In genomic region chrX:44314259-44314734, GRCh38 we compare ENCODE assay signal across 9 cellular contexts. TPM values are rescaled to one million over a fixed set of nuclear protein-coding genes. Genes with fewer than 3 reads are reported as not detected.
A peak's percentile ranks its signal among the peaks of the same experiment; 100 is the strongest.
DNase-seq lines count a peak whose midpoint lies in the region; ATAC-seq, FAIRE-seq and TF ChIP-seq lines count a peak whose summit lies in the region.
"Had no signal": no experiment of that assay in that cellular context is flagged by ENCODE, and none has a peak within 500 bp of the region (broad histone marks: within the 10 kb centered on the region; RNA-seq: fewer than 3 reads in every experiment).

No MANE protein-coding gene starts in this region.

- H3K4ac ChIP-seq in mesendoderm (ENCODE audit: low read depth, low read length), result no peak overlapping the region

- CTCF ChIA-PET in CD4-positive, alpha-beta T cell (lab: Charles Lee), result no interaction called here

- no peaks in the 10 kb centered on the region for H4K20me1 ChIP-seq in astrocyte (ENCODE audit: insufficient read depth, low read length)

- no peak overlapping the region for H2BK120ac ChIP-seq in mesendoderm (ENCODE audit: low read depth, low read length)

- no peaks in the 10 kb centered on the region for H3K27me3 Mint-ChIP-seq in CD4-positive, alpha-beta T cell
- no peaks in the 10 kb centered on the region for H3K27me3 Mint-ChIP-seq in astrocyte (ENCODE audit: low read depth, unreplicated experiment)

- in situ Hi-C loops in ACHN (cut with HindIII; ENCODE audit: low pct_ligation_motif_present, low pct_unique_long_range_greater_than_20kb, low sequenced_read_pairs), result no loop called here

- no peak for FAIRE-seq in astrocyte (lab: Jason Lieb, UNC)
- FAIRE-seq: frontal cortex had no signal

- WGBS in mesendoderm (ENCODE audit: extremely low coverage, insufficient coverage, low lambda C conversion rate), result no CpG with 5 or more reads among the region's 2 CpGs
- 71 to 90% methylated on average over 2 of the region's 2 CpGs for WGBS in sigmoid colon, 2 donors

- H3K4me3 ChIP-seq in astrocyte (ENCODE audit: insufficient read depth, low read depth, low read length) (no peak overlapping the region), mesendoderm (ENCODE audit: low read length) (no peak overlapping the region), sigmoid colon (no peak overlapping the region)

- H3K4me3 Mint-ChIP-seq in CD4-positive, alpha-beta T cell, result no peak overlapping the region
- no peak overlapping the region for H3K4me3 Mint-ChIP-seq in astrocyte (ENCODE audit: unreplicated experiment)

- no peaks in the 10 kb centered on the region for H3K9me3 ChIP-seq in CD4-positive, alpha-beta T cell (ENCODE audit: control insufficient read depth, low read length)
- no peaks in the 10 kb centered on the region for H3K9me3 ChIP-seq in astrocyte (ENCODE audit: insufficient read depth, low read depth, low read length)
- H3K9me3 ChIP-seq in sigmoid colon, result no peaks in the 10 kb centered on the region

- H3K4me2 ChIP-seq in astrocyte (ENCODE audit: low read length) (no peak overlapping the region), mesendoderm (ENCODE audit: low read length) (no peak overlapping the region)

- H2AFZ ChIP-seq in astrocyte (ENCODE audit: low read depth, low read length), result peak overlapping the region; percentile 47

- H3K4me1 ChIP-seq in astrocyte (ENCODE audit: insufficient read depth, low read length) (no peaks in the 10 kb centered on the region), mesendoderm (ENCODE audit: control insufficient read depth, low read depth, low read length) (no peaks in the 10 kb centered on the region), sigmoid colon (no peaks in the 10 kb centered on the region)

- H3K79me2 ChIP-seq in astrocyte (ENCODE audit: insufficient read depth, low read length), result no peaks in the 10 kb centered on the region
- no peaks in the 10 kb centered on the region for H3K79me2 ChIP-seq in mesendoderm (ENCODE audit: control insufficient read depth, insufficient read depth, low read length)

- no peak overlapping the region for H3K23ac ChIP-seq in mesendoderm (ENCODE audit: low read length)

- TF ChIP-seq POLR2A in sigmoid colon (IDR thresholded peaks at IDR 0.05), result no peak

- POLR2A ChIA-PET in CD4-positive, alpha-beta T cell (lab: Charles Lee), result interaction anchor here (1.2 kb wide), 1 partner anchor 30 kb away, joined by 3 read pairs; no protein-coding TSS in a partner anchor

- H4K8ac ChIP-seq in mesendoderm (ENCODE audit: low read depth, low read length), result no peak overlapping the region

- peak overlapping the region; percentile 22 for H3K56ac ChIP-seq in mesendoderm (ENCODE audit: low read length)

- no peaks in the 10 kb centered on the region for H3K36me3 ChIP-seq in astrocyte (ENCODE audit: insufficient read depth, low read length)
- H3K36me3 ChIP-seq in mesendoderm (ENCODE audit: control insufficient read depth, insufficient read depth, low read length), result no peaks in the 10 kb centered on the region
- no peaks in the 10 kb centered on the region for H3K36me3 ChIP-seq in sigmoid colon

- H4K5ac ChIP-seq in mesendoderm (ENCODE audit: low read length), result no peak overlapping the region

- no peaks in the 10 kb centered on the region for H3K27me3 ChIP-seq in CD4-positive, alpha-beta T cell (ENCODE audit: control insufficient read depth, insufficient read depth, low read length)
- H3K27me3 ChIP-seq in astrocyte (ENCODE audit: insufficient read depth, low read length), result no peaks in the 10 kb centered on the region
- H3K27me3 ChIP-seq in mesendoderm (ENCODE audit: insufficient read depth, low read length, poor library complexity), result no peaks in the 10 kb centered on the region
- H3K27me3 ChIP-seq in sigmoid colon, result no peaks in the 10 kb centered on the region

- no peak for TF ChIP-seq EP300 in sigmoid colon (IDR thresholded peaks at IDR 0.05)

- no peak overlapping the region for H2AK5ac ChIP-seq in mesendoderm (ENCODE audit: low read length)

- no peak for TF ChIP-seq CTCF in CD4-positive, alpha-beta T cell (IDR thresholded peaks at IDR 0.05)
- TF ChIP-seq CTCF in astrocyte (IDR thresholded peaks at IDR 0.05; ENCODE audit: insufficient read depth, low read depth, low read length) (no peak), sigmoid colon (IDR thresholded peaks at IDR 0.05) (no peak)

- H3K27ac Mint-ChIP-seq in CD4-positive, alpha-beta T cell, result peak overlapping the region; percentile 30
- H3K27ac Mint-ChIP-seq in astrocyte (ENCODE audit: unreplicated experiment), result peak overlapping the region; percentile 64

- no peaks in the 10 kb centered on the region for H3K79me1 ChIP-seq in mesendoderm (ENCODE audit: low read length)

- H3K9ac ChIP-seq in astrocyte (ENCODE audit: low read length), result no peak overlapping the region
- no peak overlapping the region for H3K9ac ChIP-seq in mesendoderm (ENCODE audit: low read length)

- peaks cover 31% of the 10 kb centered on the region for H3K4me1 Mint-ChIP-seq in CD4-positive, alpha-beta T cell (ENCODE audit: low read depth)
- H3K4me1 Mint-ChIP-seq in astrocyte (ENCODE audit: low read depth, unreplicated experiment), result peaks cover 5% of the 10 kb centered on the region

- H3K27ac ChIP-seq in CD4-positive, alpha-beta T cell (ENCODE audit: low read depth, low read length), result no peak overlapping the region
- H3K27ac ChIP-seq in astrocyte (ENCODE audit: low read depth, low read length) (no peak overlapping the region), mesendoderm (ENCODE audit: low read depth, low read length) (no peak overlapping the region), sigmoid colon (no peak overlapping the region)

- no peak overlapping the region for H2BK5ac ChIP-seq in mesendoderm (ENCODE audit: low read length)

- no peaks in the 10 kb centered on the region for H3K9me3 Mint-ChIP-seq in CD4-positive, alpha-beta T cell
- peaks cover 2% of the 10 kb centered on the region for H3K9me3 Mint-ChIP-seq in astrocyte (ENCODE audit: unreplicated experiment)

- intact Hi-C loops in CD4-positive, alpha-beta T cell (cut with DNase I, micrococcal nuclease), result no loop called here
- intact Hi-C loops in sigmoid colon (cut with DNase I), result no loop called here

- H3K18ac ChIP-seq in mesendoderm (ENCODE audit: low read length), result no peak overlapping the region

- H2BK15ac ChIP-seq in mesendoderm (replicated peaks; ENCODE audit: low read depth), result no peak overlapping the region

- no peak for ATAC-seq in CD4-positive, alpha-beta T cell (ENCODE audit: poor library complexity)

- no peaks in the 10 kb centered on the region for H3K36me3 Mint-ChIP-seq in CD4-positive, alpha-beta T cell (ENCODE audit: low read depth)
- H3K36me3 Mint-ChIP-seq in astrocyte (ENCODE audit: low read depth, unreplicated experiment), result peaks cover under 1% of the 10 kb centered on the region

- no peak for DNase-seq in CD4-positive, alpha-beta T cell
- DNase-seq in Kasumi-1 (lab: John Stamatoyannopoulos, UW) (peak; percentile 64 to 71), astrocyte (ENCODE audit: low read depth) (peak; percentile 57), mesendoderm (peak; percentile 72), sigmoid colon (no peak), ACHN (no peak), NCI-H2029 (lab: John Stamatoyannopoulos, UW) (no peak)
- no peak for DNase-seq in activated CD8-positive, alpha-beta memory T cell treated with anti-CD3 and anti-CD28 coated beads for 24 hours

RNA-seq across cellular contexts. Expression of gene EFHC2, which starts 29.2 kb away (rescaled TPM):
- total RNA-seq in CD4-positive, alpha-beta T cell, result 1 to 10 TPM; 2.7 to 3.0 TPM
- 0.26 TPM in 1 of 2 replicates, not detected in the other for total RNA-seq in astrocyte
- 0.69 TPM for polyA plus RNA-seq in mesendoderm (2013, experiment 1 of 2)
- polyA plus RNA-seq in mesendoderm (2013, experiment 2 of 2), result 0.78 TPM
- total RNA-seq in sigmoid colon, result 1 to 10 TPM; 1.1 to 3.2 (median 2.7) TPM
- 1 to 10 TPM; 1.3 to 3.0 (median 1.8) TPM for polyA plus RNA-seq in sigmoid colon

Comparison
In these comparisons a context has a peak if more than half of its experiments do, and no peak if none do; other contexts are left out.
1. DNase-seq: peak in Kasumi-1 (2 of 2), astrocyte (single experiment) and mesendoderm (single experiment); none in CD4-positive, alpha-beta T cell (0 of 10), sigmoid colon (single experiment), ACHN (single experiment), NCI-H2029 (single experiment) and activated CD8-positive, alpha-beta memory T cell treated with anti-CD3 and anti-CD28 coated beads for 24 hours (single experiment).